5 cellular contexts compared by ENCODE assay signal in the genomic region with DNA sequence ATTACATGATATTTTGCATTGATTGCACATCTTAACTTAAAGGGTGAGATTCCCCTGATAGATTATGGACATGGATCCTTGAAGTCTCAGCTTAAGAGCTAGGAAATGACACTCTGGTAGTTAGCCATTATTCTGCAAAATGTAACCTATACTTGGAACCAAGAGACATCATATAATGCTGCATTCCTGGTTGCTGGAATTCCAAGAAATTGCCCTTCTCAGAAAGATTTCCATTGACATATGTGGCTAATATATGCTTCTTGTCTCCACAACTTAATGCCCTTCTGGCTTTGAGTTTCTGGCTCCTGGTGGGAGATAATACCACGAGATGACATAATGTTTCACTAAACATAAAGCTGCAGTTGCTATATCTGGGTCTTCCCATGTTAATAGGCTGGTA.
"Had no signal": no experiment of that assay in that cellular context is flagged by ENCODE, and none has a peak within 500 bp of the region (broad histone marks: within the 10 kb centered on the region; RNA-seq: fewer than 3 reads in every experiment).

No MANE protein-coding gene starts in this region.

- H3K4me3 ChIP-seq: K562 had no signal

- H3K27ac ChIP-seq: HL-60 had no signal

- DNase-seq: IMR-90, KBM-7, KG1 had no signal
